Comparison of ENCODE assay signal across 8 cellular contexts in the genomic region with DNA sequence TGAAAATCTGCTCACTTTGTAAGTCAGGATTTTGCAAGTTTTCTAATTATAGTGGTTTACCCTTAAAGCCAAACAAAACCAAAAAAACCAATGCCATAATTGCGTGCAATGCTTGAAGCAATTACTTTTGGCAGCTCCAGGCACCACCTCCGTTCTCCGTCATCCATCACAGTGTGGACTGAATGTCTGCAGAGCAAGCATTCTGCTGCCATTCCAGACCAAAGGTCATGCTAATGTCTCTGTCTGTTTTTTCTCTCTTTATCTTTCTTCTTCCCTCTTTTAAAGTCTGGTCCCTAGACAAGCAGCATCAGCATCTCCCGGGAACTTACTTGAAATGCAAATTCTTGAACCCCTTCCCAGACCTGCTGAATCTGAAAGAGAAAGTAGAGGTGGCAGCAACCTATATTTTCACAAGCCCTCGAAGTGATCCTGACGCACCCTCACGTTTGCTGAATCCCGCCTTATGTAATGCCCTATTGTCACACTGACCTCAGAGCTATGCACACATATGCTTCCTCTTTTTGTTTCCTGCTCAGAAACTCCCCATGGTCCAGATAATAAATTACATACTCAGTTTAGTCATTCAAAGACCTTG.
DNase-seq lines count a peak whose midpoint lies in the region; ATAC-seq and TF ChIP-seq lines count a peak whose summit lies in the region.

No MANE protein-coding gene starts in this region.

- peak; percentile 73 for DNase-seq in GM10266 (ENCODE audit: extremely low spot score)
- peak; percentile 56 for DNase-seq in GM23248
- peak; percentile 90 for DNase-seq in NB4 (ENCODE audit: low read depth)
- peak; percentile 64 for DNase-seq in right atrium auricular region (ENCODE audit: low spot score)
- no peak for DNase-seq in NCI-H1092 (lab: John Stamatoyannopoulos, UW)
- DNase-seq in SJCRH30, result no peak
- DNase-seq in activated naive CD4-positive, alpha-beta T cell treated with anti-CD3 and anti-CD28 coated beads, Interleukin-2, amount 50 U/mL, for 72 hours (ENCODE audit: low spot score in 2 of 2), result no peak
- DNase-seq in brain microvascular endothelial cell, result no peak

- H3K27me3 ChIP-seq in GM23248 (replicated peaks; ENCODE audit: insufficient read depth), result no peaks in the 10 kb centered on the region
- H3K27me3 ChIP-seq in right atrium auricular region, result no peaks in the 10 kb centered on the region
- no peaks in the 10 kb centered on the region for H3K27me3 ChIP-seq in SJCRH30
- H3K27me3 ChIP-seq in brain microvascular endothelial cell (replicated peaks), result no peaks in the 10 kb centered on the region

- in situ Hi-C loops in GM23248 (cut with MboI), result no loop called here
- in situ Hi-C loops in brain microvascular endothelial cell (cut with HindIII; ENCODE audit: low pct_ligation_motif_present, low sequenced_read_pairs), result no loop called here

- H3K36me3 ChIP-seq in GM23248 (ENCODE audit: low read depth) (no peaks in the 10 kb centered on the region), right atrium auricular region (no peaks in the 10 kb centered on the region), SJCRH30 (no peaks in the 10 kb centered on the region), brain microvascular endothelial cell (replicated peaks) (no peaks in the 10 kb centered on the region)

- no peak overlapping the region for H2AFZ ChIP-seq in GM23248

- ATAC-seq in activated naive CD4-positive, alpha-beta T cell treated with anti-CD3 and anti-CD28 coated beads, Interleukin-2, amount 50 U/mL, for 72 hours, result no peak

- no peaks in the 10 kb centered on the region for H3K79me2 ChIP-seq in GM23248 (ENCODE audit: insufficient read depth)

- H3K9me3 ChIP-seq in GM23248 (ENCODE audit: low read depth) (no peaks in the 10 kb centered on the region), right atrium auricular region (no peaks in the 10 kb centered on the region), SJCRH30 (replicated peaks) (no peaks in the 10 kb centered on the region)

- H3K9me3 Mint-ChIP-seq in activated naive CD4-positive, alpha-beta T cell treated with anti-CD3 and anti-CD28 coated beads, Interleukin-2, amount 50 U/mL, for 72 hours, result no peaks in the 10 kb centered on the region

- peaks cover 9% of the 10 kb centered on the region for H3F3A ChIP-seq in GM23248 (ENCODE audit: insufficient read depth)

- H3K9me2 ChIP-seq in GM23248 (ENCODE audit: insufficient read depth), result no peaks in the 10 kb centered on the region

- no peak for TF ChIP-seq CTCF in GM10266 (IDR thresholded peaks at IDR 0.05; ENCODE audit: control insufficient read depth, insufficient read depth, low read depth, missing control alignments)
- no peak for TF ChIP-seq CTCF in NB4 (IDR thresholded peaks at IDR 0.05; ENCODE audit: low read depth, low read length)
- TF ChIP-seq CTCF in right atrium auricular region (IDR thresholded peaks at IDR 0.05), result no peak
- no peak for TF ChIP-seq CTCF in brain microvascular endothelial cell (IDR thresholded peaks at IDR 0.05; ENCODE audit: low read depth, low read length, missing control alignments)

- H3K36me3 Mint-ChIP-seq in activated naive CD4-positive, alpha-beta T cell treated with anti-CD3 and anti-CD28 coated beads, Interleukin-2, amount 50 U/mL, for 72 hours, result peaks cover 0 to 6% of the 10 kb centered on the region in 2 donors

- H3K4me1 ChIP-seq in GM23248 (ENCODE audit: insufficient read depth) (peaks cover 10% of the 10 kb centered on the region), right atrium auricular region (peaks cover 0 to 12% of the 10 kb centered on the region in 2 donors), SJCRH30 (no peaks in the 10 kb centered on the region)

- WGBS in GM23248 (ENCODE audit: low coverage in 1 of 2, low lambda C conversion rate in 2 of 2, missing lambda C conversion rate in 2 of 2), 2 experiments, result 42 to 44% methylated on average over 8 of the region's 8 CpGs

- H3K4me2 ChIP-seq in GM23248 (ENCODE audit: unreplicated experiment), result peak overlapping the region; percentile 61

- TF ChIP-seq POLR2A in NB4 (IDR thresholded peaks at IDR 0.05; ENCODE audit: extremely low read depth, insufficient read length), result no peak

- H4K20me1 ChIP-seq in GM23248 (ENCODE audit: insufficient read depth), result no peaks in the 10 kb centered on the region

- H3K27ac ChIP-seq in GM23248 (peak overlapping the region; percentile 35; the same call in 1 of the 2 replicates), right atrium auricular region (no peak overlapping the region), SJCRH30 (no peak overlapping the region), brain microvascular endothelial cell (no peak overlapping the region)

- no peak overlapping the region for H3K27ac Mint-ChIP-seq in activated naive CD4-positive, alpha-beta T cell treated with anti-CD3 and anti-CD28 coated beads, Interleukin-2, amount 50 U/mL, for 72 hours

- H3K4me3 ChIP-seq in GM23248 (no peak overlapping the region), NB4 (ENCODE audit: low read depth, low read length) (no peak overlapping the region), right atrium auricular region (no peak overlapping the region), SJCRH30 (no peak overlapping the region), brain microvascular endothelial cell (ENCODE audit: low read depth, low read length) (no peak overlapping the region)

- peak overlapping the region; percentile 25 for H3K9ac ChIP-seq in GM23248

Comparison
In these comparisons a context has a peak if more than half of its experiments do, and no peak if none do; other contexts are left out.
1. DNase-seq: peak in GM10266 (single experiment), GM23248 (single experiment), NB4 (single experiment) and right atrium auricular region (single experiment); none in NCI-H1092 (single experiment), SJCRH30 (0 of 2), activated naive CD4-positive, alpha-beta T cell treated with anti-CD3 and anti-CD28 coated beads, Interleukin-2, amount 50 U/mL, for 72 hours (0 of 2) and brain microvascular endothelial cell (single experiment).